Comparison of ENCODE assay signal across 8 cellular contexts in genomic region chr19:49642488-49643035, GRCh38. TPM values are rescaled to one million over a fixed set of nuclear protein-coding genes. Genes with fewer than 3 reads are reported as not detected.
DNase-seq lines count a peak whose midpoint lies in the region; ATAC-seq and TF ChIP-seq lines count a peak whose summit lies in the region.

No MANE protein-coding gene starts in this region.

- peak overlapping the region; percentile 92 for H2BK120ac ChIP-seq in trophoblast cell (ENCODE audit: insufficient read depth, low read length, poor library complexity)

- H2BK12ac ChIP-seq in trophoblast cell (ENCODE audit: low read length), result no peak overlapping the region

- H3K27me3 ChIP-seq in PC-3 (ENCODE audit: low read length), result no peaks in the 10 kb centered on the region
- no peaks in the 10 kb centered on the region for H3K27me3 ChIP-seq in trophoblast cell (ENCODE audit: insufficient read depth, low read length)

- peaks cover 3% of the 10 kb centered on the region for H3F3A ChIP-seq in PC-3 (ENCODE audit: low read length, unreplicated experiment)

- peak overlapping the region; percentile 93 for H4K8ac ChIP-seq in trophoblast cell (ENCODE audit: low read depth, low read length)

- H2BK5ac ChIP-seq in trophoblast cell (ENCODE audit: low read depth, low read length, poor library complexity), result peak overlapping the region; percentile 88

- H4K91ac ChIP-seq in trophoblast cell (ENCODE audit: low read depth, low read length), result peak overlapping the region; percentile 93

- peak overlapping the region; percentile 98 for H3K4me3 ChIP-seq in PC-3 (ENCODE audit: low read length)
- peak overlapping the region; percentile 89 for H3K4me3 ChIP-seq in trophoblast cell (ENCODE audit: low read depth, low read length)

- ATAC-seq in PC-3 (no peak), HG02571 (IDR thresholded peaks at IDR 0.05; ENCODE audit: unreplicated experiment) (no peak)

- no peak for TF ChIP-seq CTCF in PC-3 (conservative IDR thresholded peaks at IDR 0.05; ENCODE audit: low read depth, low read length)

- DNase-seq in ELR (ENCODE audit: low read depth) (peak; percentile 32), PC-3 (no peak), epithelial cell of prostate (ENCODE audit: low read depth, low spot score) (no peak), trophoblast cell (peak in 1 of 2 donors; percentile 44), D341Med (ENCODE audit: low spot score) (no peak), foreskin melanocyte (no peak), RKO (ENCODE audit: low spot score) (no peak)

- H3K27ac ChIP-seq in PC-3 (ENCODE audit: low read length), result peak overlapping the region; percentile 79
- H3K27ac ChIP-seq in epithelial cell of prostate, result peak overlapping the region; percentile 100
- H3K27ac ChIP-seq in trophoblast cell (ENCODE audit: low read depth, low read length), result peak overlapping the region; percentile 96

- TSS peak; percentile 4 for BruUV-seq in PC-3 (replicated peaks; lab: Mats Ljungman, UMichigan)

- peaks cover 23% of the 10 kb centered on the region for H3K79me1 ChIP-seq in trophoblast cell (ENCODE audit: low read length)

- H3K79me2 ChIP-seq in PC-3 (ENCODE audit: low read length) (peaks cover 64% of the 10 kb centered on the region), trophoblast cell (ENCODE audit: control insufficient read depth, insufficient read depth, low read length, poor library complexity) (peaks cover 18% of the 10 kb centered on the region)

- H3K4me2 ChIP-seq in PC-3 (ENCODE audit: low read length), result peak overlapping the region; percentile 96
- H3K4me2 ChIP-seq in trophoblast cell (ENCODE audit: low read length), result peak overlapping the region; percentile 85

- H3K9me2 ChIP-seq in PC-3 (replicated peaks; ENCODE audit: low read length), result no peaks in the 10 kb centered on the region

- H3K36me3 ChIP-seq in PC-3 (ENCODE audit: low read depth, low read length), result peaks cover 11% of the 10 kb centered on the region; the same call in 1 of the 2 replicates
- peaks cover 31% of the 10 kb centered on the region in 2 experiments for H3K36me3 ChIP-seq in trophoblast cell (ENCODE audit: control insufficient read depth in 1 of 2, insufficient read depth in 2 of 2, low read length in 2 of 2)

- peak overlapping the region; percentile 97 for H2AK5ac ChIP-seq in trophoblast cell (ENCODE audit: low read length)

- H3K4me1 ChIP-seq in PC-3 (ENCODE audit: insufficient read depth, low read length) (peaks cover 51% of the 10 kb centered on the region), trophoblast cell (ENCODE audit: control insufficient read depth in 1 of 2, insufficient read depth in 2 of 2, low read length in 2 of 2) (peaks cover 10 to 30% of the 10 kb centered on the region in 2 experiments)

- intact Hi-C loops in PC-3 (cut with micrococcal nuclease), result no loop called here

- peak overlapping the region; percentile 78 for H4K12ac ChIP-seq in trophoblast cell (ENCODE audit: low read depth, low read length)

- CTCF ChIA-PET in PC-3 (lab: Charles Lee), result no interaction called here

- no peaks in the 10 kb centered on the region for H3K9me3 ChIP-seq in PC-3 (ENCODE audit: low read length)
- H3K9me3 ChIP-seq in trophoblast cell (ENCODE audit: insufficient read depth, low read depth, low read length), result no peaks in the 10 kb centered on the region

- no CpG with 5 or more reads among the region's 6 CpGs for WGBS in trophoblast cell (ENCODE audit: extremely low coverage, insufficient coverage, insufficient read length)

- H3K9ac ChIP-seq in PC-3 (ENCODE audit: low read length), result peak overlapping the region; percentile 100
- H3K9ac ChIP-seq in trophoblast cell (ENCODE audit: low read length), result peak overlapping the region; percentile 97

- POLR2A ChIA-PET in PC-3 (lab: Charles Lee; ENCODE audit: unreplicated experiment), result interaction anchor here (0.8 to 1.0 kb wide), 4 partner anchors 24 to 62 kb away, joined by 4 to 8 read pairs (median 5); partner anchors contain the start of genes NOSIP, PRMT1 and PRRG2

- no peak overlapping the region for H3K23ac ChIP-seq in trophoblast cell (ENCODE audit: low read length)

- H4K20me1 ChIP-seq in PC-3 (ENCODE audit: low read length), result no peaks in the 10 kb centered on the region

- H3K18ac ChIP-seq in trophoblast cell (ENCODE audit: low read length), result peak overlapping the region; percentile 67

- H2AFZ ChIP-seq in PC-3 (ENCODE audit: low read length), result peak overlapping the region; percentile 72
- peak overlapping the region; percentile 21 for H2AFZ ChIP-seq in trophoblast cell (ENCODE audit: insufficient read depth, low read length, poor library complexity)

- H3K4ac ChIP-seq in trophoblast cell (ENCODE audit: low read depth, low read length), result peak overlapping the region; percentile 96

- H3K14ac ChIP-seq in trophoblast cell (ENCODE audit: low read length), result peak overlapping the region; percentile 97

RNA-seq across cellular contexts. Expression of gene SCAF1, which starts 0.6 kb away (rescaled TPM):
- total RNA-seq in PC-3 (2014; rRNA removed), result 46.8 and 78.6 TPM in 2 replicates
- polyA plus RNA-seq in trophoblast cell (2013), result 59.7 and 62.7 TPM in 2 replicates

RNA-seq across cellular contexts. Expression of gene RRAS, which starts 2.6 kb away (rescaled TPM):
- total RNA-seq in PC-3 (2014; rRNA removed), result 24.0 and 32.0 TPM in 2 replicates
- 43.3 and 43.8 TPM in 2 replicates for polyA plus RNA-seq in trophoblast cell (2013)

RNA-seq across cellular contexts. Expression of gene IRF3, which starts 23.1 kb away (rescaled TPM):
- 223 and 236 TPM in 2 replicates for total RNA-seq in PC-3 (2014; rRNA removed)
- 92.5 and 102 TPM in 2 replicates for polyA plus RNA-seq in trophoblast cell (2013)

RNA-seq across cellular contexts. Expression of gene BCL2L12, which starts 23.2 kb away (rescaled TPM):
- 82.5 and 104 TPM in 2 replicates for total RNA-seq in PC-3 (2014; rRNA removed)
- 131 and 139 TPM in 2 replicates for polyA plus RNA-seq in trophoblast cell (2013)

RNA-seq across cellular contexts. Expression of gene PRMT1, which starts 34.5 kb away (rescaled TPM):
- total RNA-seq in PC-3 (2014; rRNA removed), result 625 and 761 TPM in 2 replicates
- 149 and 153 TPM in 2 replicates for polyA plus RNA-seq in trophoblast cell (2013)
